ENCODE assay signal across 9 cellular contexts in the genomic region with DNA sequence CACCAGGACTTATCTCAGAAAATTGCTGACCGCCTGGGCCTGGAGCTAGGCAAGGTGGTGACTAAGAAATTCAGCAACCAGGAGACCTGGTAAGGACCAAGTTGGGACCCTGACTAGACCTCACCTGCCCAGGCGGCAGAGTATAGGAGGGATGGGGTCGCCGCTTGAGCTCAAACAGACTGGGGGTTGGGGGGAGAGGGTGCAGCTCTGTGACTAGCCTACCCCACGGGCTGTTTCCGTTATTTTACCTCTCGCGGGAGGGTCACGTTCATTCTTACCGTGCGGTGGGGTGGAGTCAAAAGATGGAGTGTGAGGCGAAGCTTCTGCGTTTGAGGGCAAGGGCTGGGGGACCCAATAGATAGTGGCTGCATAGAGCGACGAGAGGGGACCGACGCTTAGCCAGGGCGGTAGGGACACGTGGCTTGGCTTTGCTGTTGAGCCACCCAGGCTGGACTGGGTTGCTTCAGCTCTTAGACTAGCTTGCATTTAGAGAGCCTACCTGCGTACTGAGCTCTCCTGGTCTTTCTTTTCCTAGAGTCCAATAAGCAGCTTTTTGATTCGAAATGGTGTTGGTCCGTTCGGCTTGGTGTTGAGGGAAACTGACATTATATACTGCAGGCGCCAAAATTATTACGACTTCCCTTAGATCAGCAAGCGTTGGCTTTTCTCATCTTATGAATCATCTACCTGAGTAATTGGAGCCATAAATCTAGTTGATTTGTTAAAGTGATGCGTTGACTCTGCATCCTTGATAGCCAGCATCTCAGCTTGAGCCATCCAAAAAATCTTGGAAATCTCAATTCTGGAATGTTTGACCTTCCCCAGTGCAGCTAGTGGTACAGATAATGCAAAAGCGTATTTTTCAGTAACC. TPM values are rescaled to one million over a fixed set of nuclear protein-coding genes. Genes with fewer than 3 reads are reported as not detected.
A peak's percentile ranks its signal among the peaks of the same experiment; 100 is the strongest.
DNase-seq lines count a peak whose midpoint lies in the region; ATAC-seq, FAIRE-seq and TF ChIP-seq lines count a peak whose summit lies in the region.
"Had no signal": no experiment of that assay in that cellular context is flagged by ENCODE, and none has a peak within 500 bp of the region (broad histone marks: within the 10 kb centered on the region; RNA-seq: fewer than 3 reads in every experiment).

No MANE protein-coding gene starts in this region.

- H3K27ac ChIP-seq in skin epidermis = peak overlapping the region in 18 of 21 experiments; percentile 31 to 82 (median 72)
- H3K27ac ChIP-seq: epithelial cell of prostate had no signal

- TF ChIP-seq CTCF in D721Med (IDR thresholded peaks at IDR 0.05; ENCODE audit: insufficient read depth, missing control alignments) = no peak

- ATAC-seq in GM21528 (IDR thresholded peaks at IDR 0.05; ENCODE audit: low FRiP score, unreplicated experiment) = peak; percentile 56

- DNase-seq in ELF-1 (ENCODE audit: low read depth, low spot score) (peak; percentile 67), SW 1271 (lab: John Stamatoyannopoulos, UW) (peak; percentile 1 to 8), astrocyte of the hippocampus (ENCODE audit: low read depth, low spot score) (peak; percentile 46), D721Med (ENCODE audit: insufficient read length, low spot score) (no peak)
- peak; percentile 44 for DNase-seq in Jurkat, Clone E6-1 (ENCODE audit: low read depth, low spot score)

- peak overlapping the region; percentile 63 for H3K4me3 ChIP-seq in Jurkat, Clone E6-1 (ENCODE audit: low read length)
- H3K4me3 ChIP-seq in iPS-18c (ENCODE audit: insufficient read depth, low read depth, low read length) (peak overlapping the region; percentile 75), skin epidermis (peak overlapping the region; percentile 43 to 73 (median 56))

- FAIRE-seq in D721Med (lab: Jason Lieb, UNC) = no peak

- peaks cover 3% of the 10 kb centered on the region for H3K9me3 ChIP-seq in iPS-18c (ENCODE audit: control insufficient read depth, insufficient read depth, low read length)

RNA-seq across cellular contexts. Expression of gene PRPS1, which starts 0.6 kb away (rescaled TPM):
- 120 TPM for polyA plus RNA-seq in Jurkat, Clone E6-1 (2012; ENCODE audit: insufficient read depth, insufficient read length)
